1 cellular context compared by ENCODE assay signal in genomic region chr5:159210306-159210722, GRCh38.
TF ChIP-seq lines count a peak whose summit lies in the region.

No MANE protein-coding gene starts in this region.

TF ChIP-seq in K562, 482 proteins besides CTCF, POLR2A, EP300 and RAD21 (continued from another document and continues in another):
- no peak for TF ChIP-seq ILK (tag; IDR thresholded peaks at IDR 0.05; ENCODE audit: borderline replicate concordance, low read depth)
- TF ChIP-seq SREBF1 (IDR thresholded peaks at IDR 0.05; ENCODE audit: borderline replicate concordance, low read depth, low read length): no peak
- no peak for TF ChIP-seq MXD1 (CRISPR knock-in tag; IDR thresholded peaks at IDR 0.05; ENCODE audit: borderline replicate concordance, poor library complexity, severe bottlenecking)
- no peak for TF ChIP-seq TEAD2 (tag; IDR thresholded peaks at IDR 0.05)
- peak; percentile 79 for TF ChIP-seq CEBPG (CRISPR knock-in tag; IDR thresholded peaks at IDR 0.05)
- TF ChIP-seq CEBPG (tag; conservative IDR thresholded peaks at IDR 0.05 in 1 of 2, IDR thresholded peaks at IDR 0.05 in 1 of 2): peak; percentile 83 to 85
- TF ChIP-seq CBX2 (IDR thresholded peaks at IDR 0.05; ENCODE audit: insufficient read depth, low read length, poor library complexity, severe bottlenecking): no peak
- no peak for TF ChIP-seq GATAD2A (IDR thresholded peaks at IDR 0.05)
- no peak for TF ChIP-seq TCF7L2 (IDR thresholded peaks at IDR 0.05; ENCODE audit: low read depth, low read length)
- no peak for TF ChIP-seq ZNF324 (CRISPR knock-in tag; IDR thresholded peaks at IDR 0.05)
- TF ChIP-seq EHMT2 (IDR thresholded peaks at IDR 0.05): 0 out of 2 replicates have a peak, but pooled peaks have one; percentile 42
- no peak for TF ChIP-seq HMG20A (CRISPR knock-in tag; conservative IDR thresholded peaks at IDR 0.05)
- TF ChIP-seq NUFIP1 (IDR thresholded peaks at IDR 0.05; ENCODE audit: partially characterized antibody): no peak
- TF ChIP-seq NR2C2 (CRISPR knock-in tag; IDR thresholded peaks at IDR 0.05): no peak
- TF ChIP-seq NR2C2 (tag; IDR thresholded peaks at IDR 0.05): 0 out of 2 replicates have a peak, but pooled peaks have one; percentile 10
- TF ChIP-seq POLR2B (IDR thresholded peaks at IDR 0.05; ENCODE audit: low read depth, partially characterized antibody): peak; percentile 11
- TF ChIP-seq ZBTB2 (IDR thresholded peaks at IDR 0.05): no peak
- TF ChIP-seq XRCC5 (IDR thresholded peaks at IDR 0.05; ENCODE audit: low read depth, low read length): no peak
- no peak for TF ChIP-seq ZNF280B (CRISPR knock-in tag; IDR thresholded peaks at IDR 0.05)
- TF ChIP-seq KAT7 (CRISPR knock-in tag; IDR thresholded peaks at IDR 0.05; ENCODE audit: borderline replicate concordance): no peak
- no peak for TF ChIP-seq ZNF184 (CRISPR knock-in tag; IDR thresholded peaks at IDR 0.05)
- TF ChIP-seq FOXA3 (CRISPR knock-in tag; conservative IDR thresholded peaks at IDR 0.05 in 1 of 2, IDR thresholded peaks at IDR 0.05 in 1 of 2): peak in 1 of 2 experiments; percentile 25; a peak in 1 of 4 replicates
- 0 out of 2 replicates have a peak, but pooled peaks have one; percentile 23 for TF ChIP-seq NFATC3 (IDR thresholded peaks at IDR 0.05)
- no peak for TF ChIP-seq BRD4 (IDR thresholded peaks at IDR 0.05)
- TF ChIP-seq HCFC1 (IDR thresholded peaks at IDR 0.05; ENCODE audit: low read depth, low read length): 0 out of 2 replicates have a peak, but pooled peaks have one; percentile 7
- TF ChIP-seq CTBP1 (IDR thresholded peaks at IDR 0.05; ENCODE audit: borderline replicate concordance): peak; percentile 35; the same call in 1 of the 2 replicates
- TF ChIP-seq HNRNPLL (IDR thresholded peaks at IDR 0.05; ENCODE audit: low read depth, low read length, poor library complexity, severe bottlenecking): no peak
- TF ChIP-seq SMARCE1 (IDR thresholded peaks at IDR 0.05): no peak
- no peak for TF ChIP-seq VEZF1 (CRISPR knock-in tag; IDR thresholded peaks at IDR 0.05)
- no peak for TF ChIP-seq ZNF592 (IDR thresholded peaks at IDR 0.05)
- TF ChIP-seq SNRNP70 (optimal IDR thresholded peaks at IDR 0.05; ENCODE audit: low read depth, low read length): no peak
- TF ChIP-seq HDAC3 (IDR thresholded peaks at IDR 0.05; ENCODE audit: borderline replicate concordance, partially characterized antibody): no peak
- TF ChIP-seq JUND (IDR thresholded peaks at IDR 0.05; ENCODE audit: borderline replicate concordance, low read depth, low read length): no peak
- no peak for TF ChIP-seq JUND (tag; IDR thresholded peaks at IDR 0.05; ENCODE audit: borderline replicate concordance, low read depth, low read length)
- 0 out of 2 replicates have a peak, but pooled peaks have one; percentile 8 for TF ChIP-seq ZBTB12 (CRISPR knock-in tag; IDR thresholded peaks at IDR 0.05)
- TF ChIP-seq NFYB (IDR thresholded peaks at IDR 0.05; ENCODE audit: extremely low read depth, insufficient read length): no peak
- TF ChIP-seq FOXK2 (conservative IDR thresholded peaks at IDR 0.05 in 1 of 2, IDR thresholded peaks at IDR 0.05 in 1 of 2; ENCODE audit: low read depth in 2 of 2): 0 out of 4 replicates have a peak, but pooled peaks of 1 of the 2 experiments have one; percentile 24
- TF ChIP-seq ZNF174 (CRISPR knock-in tag; IDR thresholded peaks at IDR 0.05): no peak
- no peak for TF ChIP-seq MCM5 (IDR thresholded peaks at IDR 0.05; ENCODE audit: low read depth)
- no peak for TF ChIP-seq KDM2B (CRISPR knock-in tag; IDR thresholded peaks at IDR 0.05)
- no peak for TF ChIP-seq REST (CRISPR knock-in tag; IDR thresholded peaks at IDR 0.05; ENCODE audit: low read depth)
- 0 out of 2 replicates have a peak, but pooled peaks have one; percentile 22 for TF ChIP-seq SMAD3 (CRISPR knock-in tag; conservative IDR thresholded peaks at IDR 0.05)
- no peak for TF ChIP-seq ZNF347 (CRISPR knock-in tag; IDR thresholded peaks at IDR 0.05; ENCODE audit: low read depth)
- TF ChIP-seq U2AF2 (optimal IDR thresholded peaks at IDR 0.05; ENCODE audit: low read depth, low read length): no peak
- no peak for TF ChIP-seq ESRRA (IDR thresholded peaks at IDR 0.05; ENCODE audit: borderline replicate concordance, low read depth)
- TF ChIP-seq ZFP1 (CRISPR knock-in tag; IDR thresholded peaks at IDR 0.05): no peak
- TF ChIP-seq THRB (CRISPR knock-in tag; conservative IDR thresholded peaks at IDR 0.05): 0 out of 2 replicates have a peak, but pooled peaks have one; percentile 39
- no peak for TF ChIP-seq ZNF398 (CRISPR knock-in tag; IDR thresholded peaks at IDR 0.05)
- peak; percentile 90 for TF ChIP-seq CEBPB (tag; IDR thresholded peaks at IDR 0.05)
- 0 out of 2 replicates have a peak, but pooled peaks have one; percentile 1 for TF ChIP-seq CBX1 (IDR thresholded peaks at IDR 0.05; ENCODE audit: low read depth)
- TF ChIP-seq DMBX1 (CRISPR knock-in tag; IDR thresholded peaks at IDR 0.05; ENCODE audit: borderline replicate concordance): no peak
- TF ChIP-seq KLF13 (tag; IDR thresholded peaks at IDR 0.05; ENCODE audit: borderline replicate concordance, low read depth): no peak
- no peak for TF ChIP-seq PHF21A (IDR thresholded peaks at IDR 0.05; ENCODE audit: borderline replicate concordance, low read depth)
- no peak for TF ChIP-seq HNRNPK (IDR thresholded peaks at IDR 0.05; ENCODE audit: low read depth, low read length, poor library complexity, severe bottlenecking)
